27 cellular contexts compared by ENCODE assay signal in the genomic region with DNA sequence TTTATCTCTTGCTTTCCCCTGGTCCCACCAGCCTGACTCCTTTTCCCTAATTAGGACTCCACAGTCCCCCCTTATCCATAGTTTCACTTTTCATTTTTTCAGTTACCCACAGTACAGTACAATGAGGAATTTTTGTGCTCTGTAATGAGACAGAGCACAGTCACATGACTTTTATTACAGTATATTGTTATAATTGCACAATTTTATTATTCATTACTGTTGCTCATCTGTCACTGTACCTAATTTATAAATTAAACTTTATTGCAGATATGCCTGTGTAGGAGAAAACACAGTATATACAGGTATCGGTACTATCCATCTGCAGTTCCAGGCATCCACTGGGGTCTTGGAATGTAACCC.
DNase-seq lines count a peak whose midpoint lies in the region; ATAC-seq and TF ChIP-seq lines count a peak whose summit lies in the region.
"Had no signal": no experiment of that assay in that cellular context is flagged by ENCODE, and none has a peak within 500 bp of the region (broad histone marks: within the 10 kb centered on the region; RNA-seq: fewer than 3 reads in every experiment).

No MANE protein-coding gene starts in this region.

- no peak for TF ChIP-seq POLR2A in stomach (IDR thresholded peaks at IDR 0.05)

- H3F3A ChIP-seq in MM.1S (ENCODE audit: insufficient read depth, low read length): no peaks in the 10 kb centered on the region

- no peak for TF ChIP-seq CTCF in mesothelial cell of epicardium (IDR thresholded peaks at IDR 0.05; ENCODE audit: unreplicated experiment)
- no peak for TF ChIP-seq CTCF in stomach (IDR thresholded peaks at IDR 0.05)
- no peak for TF ChIP-seq CTCF in MM.1S (IDR thresholded peaks at IDR 0.05; ENCODE audit: low read length)

- no peak overlapping the region for H3K4me3 ChIP-seq in stomach
- H3K4me3 ChIP-seq in MM.1S (ENCODE audit: low read length): no peak overlapping the region
- H3K4me3 ChIP-seq: Peyer's patch, SK-N-MC had no signal

- no peaks in the 10 kb centered on the region for H3K27me3 Mint-ChIP-seq in mesothelial cell of epicardium (ENCODE audit: low read depth)
- H3K27me3 Mint-ChIP-seq: activated CD4-positive, alpha-beta memory T cell treated with anti-CD3 and anti-CD28 coated beads for 36 hours had no signal

- no peaks in the 10 kb centered on the region for H3K9me2 ChIP-seq in MM.1S (replicated peaks; ENCODE audit: insufficient read depth, low read length)

- no peaks in the 10 kb centered on the region for H3K9me3 Mint-ChIP-seq in mesothelial cell of epicardium
- H3K9me3 Mint-ChIP-seq: activated B cell treated with CpG ODN at 0.5 μM for 24 hours; activated CD4-positive, alpha-beta memory T cell treated with anti-CD3 and anti-CD28 coated beads for 36 hours; CD4-positive, alpha-beta memory T cell; nephron progenitor cell; stimulated activated naive CD8-positive, alpha-beta T cell treated with anti-CD3 and anti-CD28 coated beads, Interleukin-15, Interleukin-2, amounts not matched to agents 100 ng/mL and 50 ng/mL, for 24 hours had no signal

- H4K20me1 ChIP-seq in MM.1S (ENCODE audit: insufficient read depth, low read length): no peaks in the 10 kb centered on the region

- ATAC-seq in SK-N-SH treated with all-trans-retinoic acid at 6 μM for 48 hours (peak; percentile 31), HG02642 (IDR thresholded peaks at IDR 0.05; ENCODE audit: poor library complexity, unreplicated experiment) (no peak)
- ATAC-seq: esophagus mucosa, left cardiac atrium had no signal

- H3K9me3 ChIP-seq in stomach: no peaks in the 10 kb centered on the region
- no peaks in the 10 kb centered on the region for H3K9me3 ChIP-seq in MM.1S (replicated peaks; ENCODE audit: insufficient read depth, low read length)
- H3K9me3 ChIP-seq: Peyer's patch had no signal

- no peak overlapping the region for H2AFZ ChIP-seq in MM.1S (ENCODE audit: low read length)

- H3K27ac Mint-ChIP-seq in mesothelial cell of epicardium: peak overlapping the region; percentile 96
- H3K27ac Mint-ChIP-seq: activated B cell treated with CpG ODN at 0.5 μM for 24 hours; activated CD4-positive, alpha-beta memory T cell treated with anti-CD3 and anti-CD28 coated beads for 36 hours; CD4-positive, alpha-beta memory T cell; progenitor cell of endocrine pancreas; stimulated activated naive CD8-positive, alpha-beta T cell treated with anti-CD3 and anti-CD28 coated beads, Interleukin-15, Interleukin-2, amounts not matched to agents 100 ng/mL and 50 ng/mL, for 24 hours had no signal

- no peak overlapping the region for H3K9ac ChIP-seq in MM.1S (ENCODE audit: low read length)

- DNase-seq in EH (ENCODE audit: low read depth): peak; percentile 46
- no peak for DNase-seq in mesothelial cell of epicardium (ENCODE audit: low spot score in 2 of 2, unreplicated experiment in 2 of 2)
- no peak for DNase-seq in stomach
- DNase-seq in MM.1S: no peak
- no peak for DNase-seq in NOMO-1 treated with dmso at 0.1 percent for 144 hours (lab: John Stamatoyannopoulos, UW; ENCODE audit: unreplicated experiment)
- DNase-seq in COLO668 (lab: John Stamatoyannopoulos, UW; ENCODE audit: unreplicated experiment): no peak
- DNase-seq: activated B cell treated with CpG ODN at 0.5 μM for 24 hours; activated CD4-positive, alpha-beta memory T cell treated with anti-CD3 and anti-CD28 coated beads for 36 hours; activated naive CD4-positive, alpha-beta T cell; CD4-positive, alpha-beta memory T cell; cerebellar nuclear complex; DMS79; effector CD8-positive, alpha-beta T cell; glutamatergic neuron; GOT3; KG1; left cardiac atrium; NCI-H187 treated with DMSO at 0.1 percent for 48 hours; nephron progenitor cell; Peyer's patch; stimulated activated CD4-positive, alpha-beta T cell treated with anti-CD3 and anti-CD28 coated beads, Interleukin-4, amount 100 ng/mL, for 1 hour had no signal

- 79 to 98% (median 88%) methylated on average over 1 of the region's 1 CpG for WGBS in stomach, 5 donors

- H3K36me3 ChIP-seq in stomach: no peaks in the 10 kb centered on the region
- no peaks in the 10 kb centered on the region for H3K36me3 ChIP-seq in MM.1S (replicated peaks; ENCODE audit: insufficient read depth, low read length)
- H3K36me3 ChIP-seq: Peyer's patch had no signal

- H3K27ac ChIP-seq in stomach: peak overlapping the region in 3 of 5 donors; percentile 0 to 77 (median 67)
- no peak overlapping the region for H3K27ac ChIP-seq in MM.1S (ENCODE audit: low read length)
- H3K27ac ChIP-seq: SK-N-MC had no signal

- H3K4me3 Mint-ChIP-seq in mesothelial cell of epicardium: no peak overlapping the region
- H3K4me3 Mint-ChIP-seq: activated B cell treated with CpG ODN at 0.5 μM for 24 hours; activated CD4-positive, alpha-beta memory T cell treated with anti-CD3 and anti-CD28 coated beads for 36 hours; CD4-positive, alpha-beta memory T cell; nephron progenitor cell; stimulated activated naive CD8-positive, alpha-beta T cell treated with anti-CD3 and anti-CD28 coated beads, Interleukin-15, Interleukin-2, amounts not matched to agents 100 ng/mL and 50 ng/mL, for 24 hours had no signal

- H3K4me2 ChIP-seq in MM.1S (ENCODE audit: low read depth, low read length): no peak overlapping the region

- peaks cover 73% of the 10 kb centered on the region for H3K4me1 Mint-ChIP-seq in mesothelial cell of epicardium
- H3K4me1 Mint-ChIP-seq: activated B cell treated with CpG ODN at 0.5 μM for 24 hours; CD4-positive, alpha-beta memory T cell had no signal

- H3K27me3 ChIP-seq in stomach (no peaks in the 10 kb centered on the region), MM.1S (replicated peaks; ENCODE audit: insufficient read depth, low read length) (no peaks in the 10 kb centered on the region)
- H3K27me3 ChIP-seq: Peyer's patch had no signal

- no peaks in the 10 kb centered on the region for H3K79me2 ChIP-seq in MM.1S (ENCODE audit: low read length)

- intact Hi-C loops in stomach (cut with DNase I; ENCODE audit: low total_unique reads): no loop called here

- no peak for TF ChIP-seq EP300 in stomach (IDR thresholded peaks at IDR 0.05)

- H3K4me1 ChIP-seq in stomach (peaks cover 8 to 50% (median 22%) of the 10 kb centered on the region in 4 donors), MM.1S (ENCODE audit: low read length) (no peaks in the 10 kb centered on the region)

- no peaks in the 10 kb centered on the region for H3K36me3 Mint-ChIP-seq in mesothelial cell of epicardium
- H3K36me3 Mint-ChIP-seq: activated CD4-positive, alpha-beta memory T cell treated with anti-CD3 and anti-CD28 coated beads for 36 hours; CD4-positive, alpha-beta memory T cell had no signal

TF ChIP-seq in SK-N-SH treated with all-trans-retinoic acid at 6 μM for 48 hours, 23 proteins besides CTCF, POLR2A, EP300 and RAD21 (continues in another document):
- TF ChIP-seq ZNF70 (CRISPR knock-in tag; IDR thresholded peaks at IDR 0.05) (no peak), ZFP30 (CRISPR knock-in tag; IDR thresholded peaks at IDR 0.05) (no peak), GLIS3 (CRISPR knock-in tag; IDR thresholded peaks at IDR 0.05) (no peak), CSDC2 (CRISPR knock-in tag; IDR thresholded peaks at IDR 0.05) (no peak), SNAI2 (CRISPR knock-in tag; IDR thresholded peaks at IDR 0.05) (no peak), ISL1 (CRISPR knock-in tag; IDR thresholded peaks at IDR 0.05) (no peak), ZFP3 (CRISPR knock-in tag; IDR thresholded peaks at IDR 0.05) (no peak), RARB (CRISPR knock-in tag; IDR thresholded peaks at IDR 0.05) (no peak), ARNTL (CRISPR knock-in tag; IDR thresholded peaks at IDR 0.05; ENCODE audit: borderline replicate concordance, low read depth) (no peak), TCF4 (CRISPR knock-in tag; IDR thresholded peaks at IDR 0.05; ENCODE audit: borderline replicate concordance) (no peak), TOX (CRISPR knock-in tag; IDR thresholded peaks at IDR 0.05; ENCODE audit: borderline replicate concordance) (no peak), ZNF8 (CRISPR knock-in tag; IDR thresholded peaks at IDR 0.05) (no peak), ESRRG (CRISPR knock-in tag; IDR thresholded peaks at IDR 0.05) (no peak), ZC3H10 (CRISPR knock-in tag; IDR thresholded peaks at IDR 0.05) (no peak)
- TF ChIP-seq, protein P1, sequence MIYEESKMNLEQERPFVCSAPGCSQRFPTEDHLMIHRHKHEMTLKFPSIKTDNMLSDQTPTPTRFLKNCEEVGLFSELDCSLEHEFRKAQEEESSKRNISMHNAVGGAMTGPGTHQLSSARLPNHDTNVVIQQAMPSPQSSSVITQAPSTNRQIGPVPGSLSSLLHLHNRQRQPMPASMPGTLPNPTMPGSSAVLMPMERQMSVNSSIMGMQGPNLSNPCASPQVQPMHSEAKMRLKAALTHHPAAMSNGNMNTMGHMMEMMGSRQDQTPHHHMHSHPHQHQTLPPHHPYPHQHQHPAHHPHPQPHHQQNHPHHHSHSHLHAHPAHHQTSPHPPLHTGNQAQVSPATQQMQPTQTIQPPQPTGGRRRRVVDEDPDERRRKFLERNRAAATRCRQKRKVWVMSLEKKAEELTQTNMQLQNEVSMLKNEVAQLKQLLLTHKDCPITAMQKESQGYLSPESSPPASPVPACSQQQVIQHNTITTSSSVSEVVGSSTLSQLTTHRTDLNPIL (CRISPR knock-in tag; IDR thresholded peaks at IDR 0.05; ENCODE audit: low read depth): no peak
- TF ChIP-seq, protein P2, sequence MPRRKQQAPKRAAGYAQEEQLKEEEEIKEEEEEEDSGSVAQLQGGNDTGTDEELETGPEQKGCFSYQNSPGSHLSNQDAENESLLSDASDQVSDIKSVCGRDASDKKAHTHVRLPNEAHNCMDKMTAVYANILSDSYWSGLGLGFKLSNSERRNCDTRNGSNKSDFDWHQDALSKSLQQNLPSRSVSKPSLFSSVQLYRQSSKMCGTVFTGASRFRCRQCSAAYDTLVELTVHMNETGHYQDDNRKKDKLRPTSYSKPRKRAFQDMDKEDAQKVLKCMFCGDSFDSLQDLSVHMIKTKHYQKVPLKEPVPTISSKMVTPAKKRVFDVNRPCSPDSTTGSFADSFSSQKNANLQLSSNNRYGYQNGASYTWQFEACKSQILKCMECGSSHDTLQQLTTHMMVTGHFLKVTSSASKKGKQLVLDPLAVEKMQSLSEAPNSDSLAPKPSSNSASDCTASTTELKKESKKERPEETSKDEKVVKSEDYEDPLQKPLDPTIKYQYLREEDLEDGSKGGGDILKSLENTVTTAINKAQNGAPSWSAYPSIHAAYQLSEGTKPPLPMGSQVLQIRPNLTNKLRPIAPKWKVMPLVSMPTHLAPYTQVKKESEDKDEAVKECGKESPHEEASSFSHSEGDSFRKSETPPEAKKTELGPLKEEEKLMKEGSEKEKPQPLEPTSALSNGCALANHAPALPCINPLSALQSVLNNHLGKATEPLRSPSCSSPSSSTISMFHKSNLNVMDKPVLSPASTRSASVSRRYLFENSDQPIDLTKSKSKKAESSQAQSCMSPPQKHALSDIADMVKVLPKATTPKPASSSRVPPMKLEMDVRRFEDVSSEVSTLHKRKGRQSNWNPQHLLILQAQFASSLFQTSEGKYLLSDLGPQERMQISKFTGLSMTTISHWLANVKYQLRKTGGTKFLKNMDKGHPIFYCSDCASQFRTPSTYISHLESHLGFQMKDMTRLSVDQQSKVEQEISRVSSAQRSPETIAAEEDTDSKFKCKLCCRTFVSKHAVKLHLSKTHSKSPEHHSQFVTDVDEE (CRISPR knock-in tag; IDR thresholded peaks at IDR 0.05): no peak
